ENCODE assay signal across 1 cellular context in genomic region chr10:79326361-79327089, GRCh38.
TF ChIP-seq lines count a peak whose summit lies in the region.

No MANE protein-coding gene starts in this region.

TF ChIP-seq in HepG2, 621 proteins besides CTCF, POLR2A, EP300 and RAD21 (continued from another document and continues in another):
- TF ChIP-seq STAT6 (CRISPR knock-in tag; IDR thresholded peaks at IDR 0.05; ENCODE audit: borderline replicate concordance) (no peak), KMT2B (CRISPR knock-in tag; IDR thresholded peaks at IDR 0.05) (no peak), CREB1 (IDR thresholded peaks at IDR 0.05) (no peak), CREB1 (CRISPR knock-in tag; IDR thresholded peaks at IDR 0.05) (no peak), ZFY (CRISPR knock-in tag; IDR thresholded peaks at IDR 0.05) (no peak), ZFP36L1 (CRISPR knock-in tag; IDR thresholded peaks at IDR 0.05) (no peak), SMAD3 (CRISPR knock-in tag; IDR thresholded peaks at IDR 0.05) (no peak), ERF (CRISPR knock-in tag; IDR thresholded peaks at IDR 0.05) (no peak), ZNF530 (CRISPR knock-in tag; IDR thresholded peaks at IDR 0.05; ENCODE audit: low read depth) (no peak), KIAA2018 (CRISPR knock-in tag; IDR thresholded peaks at IDR 0.05; ENCODE audit: borderline replicate concordance) (no peak), SRSF1 (optimal IDR thresholded peaks at IDR 0.05; ENCODE audit: low read depth, low read length) (no peak), ZNF674 (CRISPR knock-in tag; IDR thresholded peaks at IDR 0.05; ENCODE audit: low read depth) (no peak), PLSCR1 (CRISPR knock-in tag; IDR thresholded peaks at IDR 0.05; ENCODE audit: borderline replicate concordance) (no peak), IKZF1 (IDR thresholded peaks at IDR 0.05) (0 out of 2 replicates have a peak, but pooled peaks have one; percentile 62), ZNF160 (CRISPR knock-in tag; IDR thresholded peaks at IDR 0.05) (no peak), NCOA5 (CRISPR knock-in tag; IDR thresholded peaks at IDR 0.05) (no peak), REL (CRISPR knock-in tag; conservative IDR thresholded peaks at IDR 0.05) (no peak)
- TF ChIP-seq, protein P1, sequence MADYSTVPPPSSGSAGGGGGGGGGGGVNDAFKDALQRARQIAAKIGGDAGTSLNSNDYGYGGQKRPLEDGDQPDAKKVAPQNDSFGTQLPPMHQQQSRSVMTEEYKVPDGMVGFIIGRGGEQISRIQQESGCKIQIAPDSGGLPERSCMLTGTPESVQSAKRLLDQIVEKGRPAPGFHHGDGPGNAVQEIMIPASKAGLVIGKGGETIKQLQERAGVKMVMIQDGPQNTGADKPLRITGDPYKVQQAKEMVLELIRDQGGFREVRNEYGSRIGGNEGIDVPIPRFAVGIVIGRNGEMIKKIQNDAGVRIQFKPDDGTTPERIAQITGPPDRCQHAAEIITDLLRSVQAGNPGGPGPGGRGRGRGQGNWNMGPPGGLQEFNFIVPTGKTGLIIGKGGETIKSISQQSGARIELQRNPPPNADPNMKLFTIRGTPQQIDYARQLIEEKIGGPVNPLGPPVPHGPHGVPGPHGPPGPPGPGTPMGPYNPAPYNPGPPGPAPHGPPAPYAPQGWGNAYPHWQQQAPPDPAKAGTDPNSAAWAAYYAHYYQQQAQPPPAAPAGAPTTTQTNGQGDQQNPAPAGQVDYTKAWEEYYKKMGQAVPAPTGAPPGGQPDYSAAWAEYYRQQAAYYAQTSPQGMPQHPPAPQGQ (CRISPR knock-in tag; IDR thresholded peaks at IDR 0.05; ENCODE audit: borderline replicate concordance), result no peak
- TF ChIP-seq, protein P2, sequence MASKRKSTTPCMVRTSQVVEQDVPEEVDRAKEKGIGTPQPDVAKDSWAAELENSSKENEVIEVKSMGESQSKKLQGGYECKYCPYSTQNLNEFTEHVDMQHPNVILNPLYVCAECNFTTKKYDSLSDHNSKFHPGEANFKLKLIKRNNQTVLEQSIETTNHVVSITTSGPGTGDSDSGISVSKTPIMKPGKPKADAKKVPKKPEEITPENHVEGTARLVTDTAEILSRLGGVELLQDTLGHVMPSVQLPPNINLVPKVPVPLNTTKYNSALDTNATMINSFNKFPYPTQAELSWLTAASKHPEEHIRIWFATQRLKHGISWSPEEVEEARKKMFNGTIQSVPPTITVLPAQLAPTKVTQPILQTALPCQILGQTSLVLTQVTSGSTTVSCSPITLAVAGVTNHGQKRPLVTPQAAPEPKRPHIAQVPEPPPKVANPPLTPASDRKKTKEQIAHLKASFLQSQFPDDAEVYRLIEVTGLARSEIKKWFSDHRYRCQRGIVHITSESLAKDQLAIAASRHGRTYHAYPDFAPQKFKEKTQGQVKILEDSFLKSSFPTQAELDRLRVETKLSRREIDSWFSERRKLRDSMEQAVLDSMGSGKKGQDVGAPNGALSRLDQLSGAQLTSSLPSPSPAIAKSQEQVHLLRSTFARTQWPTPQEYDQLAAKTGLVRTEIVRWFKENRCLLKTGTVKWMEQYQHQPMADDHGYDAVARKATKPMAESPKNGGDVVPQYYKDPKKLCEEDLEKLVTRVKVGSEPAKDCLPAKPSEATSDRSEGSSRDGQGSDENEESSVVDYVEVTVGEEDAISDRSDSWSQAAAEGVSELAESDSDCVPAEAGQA (IDR thresholded peaks at IDR 0.05; ENCODE audit: low read depth), result no peak
- TF ChIP-seq, protein P2 (CRISPR knock-in tag; IDR thresholded peaks at IDR 0.05; ENCODE audit: borderline replicate concordance), result no peak
- TF ChIP-seq, protein P3, sequence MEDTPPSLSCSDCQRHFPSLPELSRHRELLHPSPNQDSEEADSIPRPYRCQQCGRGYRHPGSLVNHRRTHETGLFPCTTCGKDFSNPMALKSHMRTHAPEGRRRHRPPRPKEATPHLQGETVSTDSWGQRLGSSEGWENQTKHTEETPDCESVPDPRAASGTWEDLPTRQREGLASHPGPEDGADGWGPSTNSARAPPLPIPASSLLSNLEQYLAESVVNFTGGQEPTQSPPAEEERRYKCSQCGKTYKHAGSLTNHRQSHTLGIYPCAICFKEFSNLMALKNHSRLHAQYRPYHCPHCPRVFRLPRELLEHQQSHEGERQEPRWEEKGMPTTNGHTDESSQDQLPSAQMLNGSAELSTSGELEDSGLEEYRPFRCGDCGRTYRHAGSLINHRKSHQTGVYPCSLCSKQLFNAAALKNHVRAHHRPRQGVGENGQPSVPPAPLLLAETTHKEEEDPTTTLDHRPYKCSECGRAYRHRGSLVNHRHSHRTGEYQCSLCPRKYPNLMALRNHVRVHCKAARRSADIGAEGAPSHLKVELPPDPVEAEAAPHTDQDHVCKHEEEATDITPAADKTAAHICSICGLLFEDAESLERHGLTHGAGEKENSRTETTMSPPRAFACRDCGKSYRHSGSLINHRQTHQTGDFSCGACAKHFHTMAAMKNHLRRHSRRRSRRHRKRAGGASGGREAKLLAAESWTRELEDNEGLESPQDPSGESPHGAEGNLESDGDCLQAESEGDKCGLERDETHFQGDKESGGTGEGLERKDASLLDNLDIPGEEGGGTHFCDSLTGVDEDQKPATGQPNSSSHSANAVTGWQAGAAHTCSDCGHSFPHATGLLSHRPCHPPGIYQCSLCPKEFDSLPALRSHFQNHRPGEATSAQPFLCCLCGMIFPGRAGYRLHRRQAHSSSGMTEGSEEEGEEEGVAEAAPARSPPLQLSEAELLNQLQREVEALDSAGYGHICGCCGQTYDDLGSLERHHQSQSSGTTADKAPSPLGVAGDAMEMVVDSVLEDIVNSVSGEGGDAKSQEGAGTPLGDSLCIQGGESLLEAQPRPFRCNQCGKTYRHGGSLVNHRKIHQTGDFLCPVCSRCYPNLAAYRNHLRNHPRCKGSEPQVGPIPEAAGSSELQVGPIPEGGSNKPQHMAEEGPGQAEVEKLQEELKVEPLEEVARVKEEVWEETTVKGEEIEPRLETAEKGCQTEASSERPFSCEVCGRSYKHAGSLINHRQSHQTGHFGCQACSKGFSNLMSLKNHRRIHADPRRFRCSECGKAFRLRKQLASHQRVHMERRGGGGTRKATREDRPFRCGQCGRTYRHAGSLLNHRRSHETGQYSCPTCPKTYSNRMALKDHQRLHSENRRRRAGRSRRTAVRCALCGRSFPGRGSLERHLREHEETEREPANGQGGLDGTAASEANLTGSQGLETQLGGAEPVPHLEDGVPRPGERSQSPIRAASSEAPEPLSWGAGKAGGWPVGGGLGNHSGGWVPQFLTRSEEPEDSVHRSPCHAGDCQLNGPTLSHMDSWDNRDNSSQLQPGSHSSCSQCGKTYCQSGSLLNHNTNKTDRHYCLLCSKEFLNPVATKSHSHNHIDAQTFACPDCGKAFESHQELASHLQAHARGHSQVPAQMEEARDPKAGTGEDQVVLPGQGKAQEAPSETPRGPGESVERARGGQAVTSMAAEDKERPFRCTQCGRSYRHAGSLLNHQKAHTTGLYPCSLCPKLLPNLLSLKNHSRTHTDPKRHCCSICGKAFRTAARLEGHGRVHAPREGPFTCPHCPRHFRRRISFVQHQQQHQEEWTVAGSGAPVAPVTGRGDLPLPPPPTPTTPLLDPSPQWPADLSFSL (CRISPR knock-in tag; IDR thresholded peaks at IDR 0.05), result peak; percentile 67; the same call in 1 of the 2 replicates
